In genomic region chr3:78101363-78101762, GRCh38 we compare ENCODE assay signal across 1 cellular context.
TF ChIP-seq lines count a peak whose summit lies in the region.

No MANE protein-coding gene starts in this region.

TF ChIP-seq in IMR-90, 13 proteins besides CTCF, POLR2A, EP300 and RAD21 (continued from another document):
- TF ChIP-seq BHLHE40 (IDR thresholded peaks at IDR 0.05; ENCODE audit: low read depth, low read length) = no peak
- TF ChIP-seq RCOR1 (IDR thresholded peaks at IDR 0.05; ENCODE audit: insufficient replicate concordance, low read length) = no peak
- TF ChIP-seq USF2 (IDR thresholded peaks at IDR 0.05; ENCODE audit: low read depth, low read length) = no peak
- TF ChIP-seq MAZ (IDR thresholded peaks at IDR 0.05; ENCODE audit: borderline replicate concordance, low read depth, low read length) = no peak
